Comparison of ENCODE assay signal across 1 cellular context in genomic region chr1:41618871-41619270, GRCh38.
TF ChIP-seq lines count a peak whose summit lies in the region.

No MANE protein-coding gene starts in this region.

TF ChIP-seq in WTC11, 78 proteins besides CTCF, POLR2A, EP300 and RAD21 (continued from another document):
- TF ChIP-seq, protein P1, sequence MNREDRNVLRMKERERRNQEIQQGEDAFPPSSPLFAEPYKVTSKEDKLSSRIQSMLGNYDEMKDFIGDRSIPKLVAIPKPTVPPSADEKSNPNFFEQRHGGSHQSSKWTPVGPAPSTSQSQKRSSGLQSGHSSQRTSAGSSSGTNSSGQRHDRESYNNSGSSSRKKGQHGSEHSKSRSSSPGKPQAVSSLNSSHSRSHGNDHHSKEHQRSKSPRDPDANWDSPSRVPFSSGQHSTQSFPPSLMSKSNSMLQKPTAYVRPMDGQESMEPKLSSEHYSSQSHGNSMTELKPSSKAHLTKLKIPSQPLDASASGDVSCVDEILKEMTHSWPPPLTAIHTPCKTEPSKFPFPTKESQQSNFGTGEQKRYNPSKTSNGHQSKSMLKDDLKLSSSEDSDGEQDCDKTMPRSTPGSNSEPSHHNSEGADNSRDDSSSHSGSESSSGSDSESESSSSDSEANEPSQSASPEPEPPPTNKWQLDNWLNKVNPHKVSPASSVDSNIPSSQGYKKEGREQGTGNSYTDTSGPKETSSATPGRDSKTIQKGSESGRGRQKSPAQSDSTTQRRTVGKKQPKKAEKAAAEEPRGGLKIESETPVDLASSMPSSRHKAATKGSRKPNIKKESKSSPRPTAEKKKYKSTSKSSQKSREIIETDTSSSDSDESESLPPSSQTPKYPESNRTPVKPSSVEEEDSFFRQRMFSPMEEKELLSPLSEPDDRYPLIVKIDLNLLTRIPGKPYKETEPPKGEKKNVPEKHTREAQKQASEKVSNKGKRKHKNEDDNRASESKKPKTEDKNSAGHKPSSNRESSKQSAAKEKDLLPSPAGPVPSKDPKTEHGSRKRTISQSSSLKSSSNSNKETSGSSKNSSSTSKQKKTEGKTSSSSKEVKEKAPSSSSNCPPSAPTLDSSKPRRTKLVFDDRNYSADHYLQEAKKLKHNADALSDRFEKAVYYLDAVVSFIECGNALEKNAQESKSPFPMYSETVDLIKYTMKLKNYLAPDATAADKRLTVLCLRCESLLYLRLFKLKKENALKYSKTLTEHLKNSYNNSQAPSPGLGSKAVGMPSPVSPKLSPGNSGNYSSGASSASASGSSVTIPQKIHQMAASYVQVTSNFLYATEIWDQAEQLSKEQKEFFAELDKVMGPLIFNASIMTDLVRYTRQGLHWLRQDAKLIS (CRISPR knock-in tag; IDR thresholded peaks at IDR 0.05; ENCODE audit: borderline replicate concordance): no peak
- no peak for TF ChIP-seq ZNF416 (CRISPR knock-in tag; IDR thresholded peaks at IDR 0.05)
